Comparison of ENCODE assay signal across 19 cellular contexts in genomic region chr2:33266467-33266866, GRCh38.
"Had no signal": no experiment of that assay in that cellular context is flagged by ENCODE, and none has a peak within 500 bp of the region (broad histone marks: within the 10 kb centered on the region; RNA-seq: fewer than 3 reads in every experiment).

No MANE protein-coding gene starts in this region.

- H3K27me3 Mint-ChIP-seq: dendritic cell treated with granulocyte-macrophage colony-stimulating factor and Interleukin-4, amounts not matched to agents 40 ng/mL and 50 ng/mL, for 4 days had no signal

- H3K4me3 Mint-ChIP-seq: dendritic cell treated with granulocyte-macrophage colony-stimulating factor and Interleukin-4, amounts not matched to agents 40 ng/mL and 50 ng/mL, for 4 days; effector memory CD8-positive, alpha-beta T cell; immature natural killer cell; naive thymus-derived CD4-positive, alpha-beta T cell; nephron progenitor cell had no signal

- H3K9me3 Mint-ChIP-seq: effector memory CD8-positive, alpha-beta T cell; immature natural killer cell; nephron progenitor cell had no signal

- H3K27ac Mint-ChIP-seq: dendritic cell treated with granulocyte-macrophage colony-stimulating factor and Interleukin-4, amounts not matched to agents 40 ng/mL and 50 ng/mL, for 4 days; effector memory CD8-positive, alpha-beta T cell; immature natural killer cell; naive thymus-derived CD4-positive, alpha-beta T cell; nephron progenitor cell had no signal

- H3K36me3 Mint-ChIP-seq: immature natural killer cell had no signal

- ATAC-seq: gastroesophageal sphincter; naive thymus-derived CD4-positive, alpha-beta T cell had no signal

- H3K27ac ChIP-seq: epithelial cell of prostate, left ventricle myocardium inferior, neutrophil, thyroid gland, upper lobe of right lung, vagina had no signal

- H3K4me3 ChIP-seq: esophagus squamous epithelium, gastroesophageal sphincter, left ventricle myocardium inferior, lung, stomach, thyroid gland, upper lobe of right lung, vagina had no signal

- H3K4me1 ChIP-seq: thyroid gland had no signal

- H3K9me3 ChIP-seq: esophagus squamous epithelium, neutrophil, thyroid gland, upper lobe of right lung, vagina had no signal

- H3K4me1 Mint-ChIP-seq: immature natural killer cell; naive thymus-derived CD4-positive, alpha-beta T cell had no signal

- H3K27me3 ChIP-seq: esophagus squamous epithelium, gastroesophageal sphincter, neutrophil, stomach, thyroid gland, upper lobe of right lung, vagina had no signal

- H3K36me3 ChIP-seq: thyroid gland, upper lobe of right lung had no signal

- DNase-seq: effector memory CD8-positive, alpha-beta T cell; esophagus squamous epithelium; immature natural killer cell; left cardiac atrium; left ventricle myocardium inferior; naive thymus-derived CD4-positive, alpha-beta T cell; nephron progenitor cell; small intestine; stimulated activated CD4-positive, alpha-beta T cell treated with anti-CD3 and anti-CD28 coated beads, Interleukin-12 subunit alpha, Interleukin-12 subunit beta, amount 100 ng/mL, for 4 hours; stimulated activated naive CD4-positive, alpha-beta T cell; stomach; thyroid gland; upper lobe of right lung had no signal
